ENCODE assay signal across 9 cellular contexts in genomic region chr11:128890543-128891409, GRCh38. TPM values are rescaled to one million over a fixed set of nuclear protein-coding genes. Genes with fewer than 3 reads are reported as not detected.
DNase-seq lines count a peak whose midpoint lies in the region; ATAC-seq and TF ChIP-seq lines count a peak whose summit lies in the region.
"Had no signal": no experiment of that assay in that cellular context is flagged by ENCODE, and none has a peak within 500 bp of the region (broad histone marks: within the 10 kb centered on the region; RNA-seq: fewer than 3 reads in every experiment).

TSS of gene KCNJ5 (plus strand) at chr11:128891356. CDS start at chr11:128911274, 19,918 bp downstream.

- H3K36me3 ChIP-seq in colonic mucosa (no peaks in the 10 kb centered on the region), lung (ENCODE audit: control insufficient read depth in 2 of 2, insufficient read depth in 2 of 2, low read length in 2 of 2) (no peaks in the 10 kb centered on the region)

- TF ChIP-seq CTCF in colonic mucosa (IDR thresholded peaks at IDR 0.05) (no peak), lung (IDR thresholded peaks at IDR 0.05; ENCODE audit: control extremely low read depth, extremely low read depth) (no peak), type B pancreatic cell (conservative IDR thresholded peaks at IDR 0.05) (no peak)

- no peaks in the 10 kb centered on the region for H3K36me3 Mint-ChIP-seq in type B pancreatic cell

- peak; percentile 44 for DNase-seq in EH (ENCODE audit: low read depth)
- peak; percentile 46 for DNase-seq in NCI-H510A treated with DMSO at 0.1 percent for 48 hours (lab: John Stamatoyannopoulos, UW)
- peak; percentile 38 for DNase-seq in colonic mucosa
- no peak for DNase-seq in lung (ENCODE audit: low spot score)
- no peak for DNase-seq in type B pancreatic cell (ENCODE audit: extremely low spot score, unreplicated experiment)
- no peak for DNase-seq in NCI-H1694 treated with DMSO at 0.1 percent for 48 hours (lab: John Stamatoyannopoulos, UW)

- H3K4me3 ChIP-seq in colonic mucosa, result peak within 1 kb of the TSS; percentile 25
- H3K4me3 ChIP-seq in lung, result peak within 1 kb of the TSS; percentile 18

- H3K27ac Mint-ChIP-seq in type B pancreatic cell, result peak within 1 kb of the TSS; percentile 41

- ATAC-seq in lung (ENCODE audit: insufficient read depth, low FRiP score) (peak; percentile 29), GM19452 (IDR thresholded peaks at IDR 0.05; ENCODE audit: unreplicated experiment) (no peak), GM18867 (IDR thresholded peaks at IDR 0.05; ENCODE audit: unreplicated experiment) (no peak)

- no peaks in the 10 kb centered on the region for H3K9me3 ChIP-seq in colonic mucosa
- H3K9me3 ChIP-seq in lung (ENCODE audit: control insufficient read depth in 2 of 2, insufficient read depth in 1 of 2, low read length in 1 of 2), result no peaks in the 10 kb centered on the region

- H3K4me3 Mint-ChIP-seq in type B pancreatic cell, result peak within 1 kb of the TSS; percentile 87

- H3K27ac ChIP-seq in colonic mucosa (no peak within 1 kb of the TSS), lung (ENCODE audit: low read depth in 1 of 2, low read length in 1 of 2) (peak within 1 kb of the TSS; percentile 46 to 61)

- peaks cover 50% of the 10 kb centered on the region for H3K27me3 Mint-ChIP-seq in type B pancreatic cell

- H3K4me1 ChIP-seq in colonic mucosa, result peaks cover 6% of the 10 kb centered on the region
- H3K4me1 ChIP-seq in lung (ENCODE audit: control insufficient read depth in 2 of 2, insufficient read depth in 2 of 2, low read length in 2 of 2), result peaks cover 2 to 17% of the 10 kb centered on the region in 2 donors

- intact Hi-C loops in colonic mucosa (cut with DNase I), result no loop called here

- WGBS in lung, 2 donors, result 1% methylated on average over 62 to 86 of the region's 86 CpGs

- H3K27me3 ChIP-seq in colonic mucosa, result peaks cover 23% of the 10 kb centered on the region
- H3K27me3 ChIP-seq in lung (ENCODE audit: control insufficient read depth, insufficient read depth), result no peaks in the 10 kb centered on the region

- peaks cover 7% of the 10 kb centered on the region for H3K4me1 Mint-ChIP-seq in type B pancreatic cell (ENCODE audit: unreplicated experiment)

- peak within 1 kb of the TSS in 1 of 2 donors; percentile 41 for H3K9ac ChIP-seq in colonic mucosa (ENCODE audit: low read depth in 2 of 2, low read length in 2 of 2)

- H3K9me3 Mint-ChIP-seq in type B pancreatic cell, result no peaks in the 10 kb centered on the region

RNA-seq across cellular contexts. Expression of gene KCNJ5, which starts in this region (rescaled TPM):
- total RNA-seq in colonic mucosa (under 1 TPM; 0.15 to 0.66 TPM), lung (1 to 10 TPM; 3.3 to 5.0 TPM), type B pancreatic cell (ENCODE audit: low replicate concordance) (0.90 and 1.6 TPM in 2 replicates)
- polyA plus RNA-seq in lung, result 1 to 10 TPM; 2.0 to 2.2 TPM
- total RNA-seq: lung microvascular endothelial cell had no signal

Comparison
In these comparisons a context has a peak if more than half of its experiments do, and no peak if none do; other contexts are left out.
1. Peak in DNase-seq and H3K4me3 ChIP-seq in colonic mucosa; RNA of the gene not detected or under 1 TPM.
2. DNase-seq: peak in EH (single experiment) and NCI-H510A treated with DMSO at 0.1 percent for 48 hours (single experiment); none in lung (single experiment), type B pancreatic cell (single experiment) and NCI-H1694 treated with DMSO at 0.1 percent for 48 hours (single experiment).